ENCODE assay signal across 1 cellular context in the genomic region with DNA sequence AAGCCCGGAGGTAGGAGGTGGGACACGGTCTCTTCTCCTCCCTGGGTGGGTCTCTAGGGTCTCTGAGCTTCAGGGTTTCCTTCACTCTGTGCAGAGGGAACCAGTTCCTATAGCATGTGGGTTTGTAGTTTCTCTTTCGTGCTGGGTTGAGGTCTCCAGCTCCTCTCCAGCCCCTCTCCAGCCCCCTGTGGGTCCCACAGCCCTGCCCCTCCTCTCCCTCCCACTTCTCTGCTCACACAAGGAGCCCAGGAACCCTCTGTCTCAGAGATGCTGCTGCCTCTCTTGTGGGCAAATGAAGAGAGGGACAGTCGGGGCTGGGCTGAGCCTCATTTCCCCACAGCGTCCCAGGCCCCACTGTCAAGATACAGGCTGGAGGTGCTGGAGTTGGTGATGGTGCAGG.
TF ChIP-seq lines count a peak whose summit lies in the region.

No MANE protein-coding gene starts in this region.

TF ChIP-seq in liver, 16 proteins besides CTCF, POLR2A, EP300 and RAD21 (continued from another document):
- TF ChIP-seq, protein P1, sequence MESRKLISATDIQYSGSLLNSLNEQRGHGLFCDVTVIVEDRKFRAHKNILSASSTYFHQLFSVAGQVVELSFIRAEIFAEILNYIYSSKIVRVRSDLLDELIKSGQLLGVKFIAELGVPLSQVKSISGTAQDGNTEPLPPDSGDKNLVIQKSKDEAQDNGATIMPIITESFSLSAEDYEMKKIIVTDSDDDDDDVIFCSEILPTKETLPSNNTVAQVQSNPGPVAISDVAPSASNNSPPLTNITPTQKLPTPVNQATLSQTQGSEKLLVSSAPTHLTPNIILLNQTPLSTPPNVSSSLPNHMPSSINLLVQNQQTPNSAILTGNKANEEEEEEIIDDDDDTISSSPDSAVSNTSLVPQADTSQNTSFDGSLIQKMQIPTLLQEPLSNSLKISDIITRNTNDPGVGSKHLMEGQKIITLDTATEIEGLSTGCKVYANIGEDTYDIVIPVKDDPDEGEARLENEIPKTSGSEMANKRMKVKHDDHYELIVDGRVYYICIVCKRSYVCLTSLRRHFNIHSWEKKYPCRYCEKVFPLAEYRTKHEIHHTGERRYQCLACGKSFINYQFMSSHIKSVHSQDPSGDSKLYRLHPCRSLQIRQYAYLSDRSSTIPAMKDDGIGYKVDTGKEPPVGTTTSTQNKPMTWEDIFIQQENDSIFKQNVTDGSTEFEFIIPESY (IDR thresholded peaks at IDR 0.05): no peak
- TF ChIP-seq TAF1 (conservative IDR thresholded peaks at IDR 0.05) (no peak), HNF4A (conservative IDR thresholded peaks at IDR 0.05) (no peak), EGR1 (IDR thresholded peaks at IDR 0.05; ENCODE audit: low read depth in 2 of 2) (no peak), JUND (IDR thresholded peaks at IDR 0.05) (no peak), HNF4G (IDR thresholded peaks at IDR 0.05) (no peak)
